Comparison of ENCODE assay signal across 1 cellular context in the genomic region with DNA sequence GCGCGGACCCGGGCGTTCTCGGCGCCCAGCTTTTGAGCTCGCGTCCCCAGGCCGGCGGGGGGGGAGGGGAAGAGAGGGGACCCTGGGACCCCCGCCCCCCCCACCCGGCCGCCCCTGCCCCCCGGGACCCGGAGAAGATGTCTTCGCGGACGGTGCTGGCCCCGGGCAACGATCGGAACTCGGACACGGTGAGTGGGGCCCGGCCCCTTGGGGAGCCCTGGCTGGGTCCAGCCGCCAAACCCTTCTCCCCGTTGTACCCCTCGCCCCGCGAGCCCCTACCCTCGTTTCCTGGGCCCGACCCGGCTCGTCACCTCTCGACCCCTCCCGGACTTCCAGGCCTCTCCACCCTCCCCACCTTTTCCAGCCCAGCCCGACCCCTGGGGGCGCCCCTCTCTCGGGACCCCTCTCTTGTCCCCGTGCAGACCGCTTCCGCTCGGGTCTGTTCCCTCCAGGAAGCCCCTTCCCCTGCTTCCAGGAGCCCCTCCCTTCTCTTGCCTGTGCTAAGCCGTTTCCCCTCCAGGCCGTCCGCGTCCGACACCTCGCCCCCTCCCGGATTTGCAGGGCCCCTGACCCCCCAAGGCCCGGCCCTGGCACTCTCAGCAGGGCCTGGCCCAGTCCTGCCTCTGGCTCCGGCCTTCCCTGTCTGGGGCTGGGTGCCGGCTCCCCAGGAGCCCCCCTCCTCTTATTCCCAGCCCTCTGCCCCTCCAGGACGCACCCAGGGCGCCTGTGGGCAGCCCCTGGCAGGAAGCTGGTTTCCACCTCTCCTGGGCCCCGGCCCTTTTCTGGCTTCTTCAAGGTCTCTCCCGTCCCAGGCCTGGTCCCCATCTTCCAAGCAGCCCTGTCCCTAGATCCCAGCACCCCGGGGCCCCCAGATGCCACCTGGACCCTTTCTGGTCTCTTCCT.
TF ChIP-seq lines count a peak whose summit lies in the region.

No MANE protein-coding gene starts in this region.

TF ChIP-seq in IMR-90, 13 proteins besides CTCF, POLR2A, EP300 and RAD21:
- TF ChIP-seq RFX5 (IDR thresholded peaks at IDR 0.05; ENCODE audit: low read depth, low read length) (no peak), MAZ (IDR thresholded peaks at IDR 0.05; ENCODE audit: borderline replicate concordance, low read depth, low read length) (0 out of 2 replicates have a peak, but pooled peaks have one; percentile 19), BHLHE40 (IDR thresholded peaks at IDR 0.05; ENCODE audit: low read depth, low read length) (no peak)
